In the genomic region with DNA sequence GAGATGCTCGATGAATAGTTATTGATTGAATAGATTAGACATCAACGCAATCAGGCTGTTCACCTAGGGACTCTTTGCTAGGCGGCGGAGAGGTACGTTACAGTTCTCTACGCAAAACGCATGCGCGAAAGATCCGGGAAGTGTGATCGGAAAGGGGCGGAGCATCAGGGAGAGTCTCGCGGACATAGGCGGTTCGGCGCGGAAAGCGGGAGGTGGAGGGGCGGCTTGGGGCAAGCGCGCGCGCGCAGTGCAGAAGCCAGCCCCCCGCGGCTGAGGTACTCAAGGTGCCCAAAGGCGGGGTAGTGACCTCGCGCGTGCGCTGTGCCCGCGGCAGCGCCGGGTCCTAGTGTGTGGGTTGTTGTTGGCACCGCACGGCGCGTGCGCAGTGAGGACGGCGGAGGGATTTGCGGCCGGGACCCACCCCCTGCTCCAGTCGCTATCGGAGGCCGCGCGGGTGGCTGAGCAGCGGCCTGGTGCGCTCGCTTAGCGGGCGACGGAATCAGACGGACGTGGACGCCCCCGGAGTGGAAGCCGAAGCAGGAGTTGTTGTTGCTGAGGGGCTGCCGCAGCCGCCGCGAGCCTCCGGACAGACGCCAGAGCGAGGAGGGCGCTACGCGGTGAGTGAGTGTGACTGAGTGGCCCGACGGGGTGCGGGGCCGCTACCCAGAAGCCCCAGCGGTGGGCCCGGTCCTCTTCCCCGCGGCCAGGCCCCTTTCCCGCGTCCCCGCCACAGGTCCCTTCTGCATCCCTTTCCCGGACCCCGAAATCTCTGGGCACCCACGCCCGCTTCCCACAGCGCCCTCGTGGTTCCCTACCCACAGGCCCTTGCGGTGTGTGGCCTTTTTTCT, we compare ENCODE assay signal across 1 cellular context.
TF ChIP-seq lines count a peak whose summit lies in the region.

A gene with protein sequence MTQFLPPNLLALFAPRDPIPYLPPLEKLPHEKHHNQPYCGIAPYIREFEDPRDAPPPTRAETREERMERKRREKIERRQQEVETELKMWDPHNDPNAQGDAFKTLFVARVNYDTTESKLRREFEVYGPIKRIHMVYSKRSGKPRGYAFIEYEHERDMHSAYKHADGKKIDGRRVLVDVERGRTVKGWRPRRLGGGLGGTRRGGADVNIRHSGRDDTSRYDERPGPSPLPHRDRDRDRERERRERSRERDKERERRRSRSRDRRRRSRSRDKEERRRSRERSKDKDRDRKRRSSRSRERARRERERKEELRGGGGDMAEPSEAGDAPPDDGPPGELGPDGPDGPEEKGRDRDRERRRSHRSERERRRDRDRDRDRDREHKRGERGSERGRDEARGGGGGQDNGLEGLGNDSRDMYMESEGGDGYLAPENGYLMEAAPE (plus strand): TSS at position 432 of the 848 bp plus-strand sequence. CDS start 964 bp downstream, outside the sequence.

TF ChIP-seq in HepG2, 621 proteins besides CTCF, POLR2A, EP300 and RAD21 (continued from another document and continues in another):
- TF ChIP-seq, protein P1, sequence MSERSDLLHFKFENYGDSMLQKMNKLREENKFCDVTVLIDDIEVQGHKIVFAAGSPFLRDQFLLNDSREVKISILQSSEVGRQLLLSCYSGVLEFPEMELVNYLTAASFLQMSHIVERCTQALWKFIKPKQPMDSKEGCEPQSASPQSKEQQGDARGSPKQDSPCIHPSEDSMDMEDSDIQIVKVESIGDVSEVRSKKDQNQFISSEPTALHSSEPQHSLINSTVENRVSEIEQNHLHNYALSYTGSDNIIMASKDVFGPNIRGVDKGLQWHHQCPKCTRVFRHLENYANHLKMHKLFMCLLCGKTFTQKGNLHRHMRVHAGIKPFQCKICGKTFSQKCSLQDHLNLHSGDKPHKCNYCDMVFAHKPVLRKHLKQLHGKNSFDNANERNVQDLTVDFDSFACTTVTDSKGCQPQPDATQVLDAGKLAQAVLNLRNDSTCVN (CRISPR knock-in tag; IDR thresholded peaks at IDR 0.05; ENCODE audit: borderline replicate concordance): peak; percentile 55
- no peak; the same call in 1 of the 2 replicates for TF ChIP-seq ZNF256 (CRISPR knock-in tag; conservative IDR thresholded peaks at IDR 0.05)
- TF ChIP-seq IKZF4 (CRISPR knock-in tag; IDR thresholded peaks at IDR 0.05; ENCODE audit: borderline replicate concordance, low read depth, not compliant biosample characterization): peak; percentile 30
- peak; percentile 33; the same call in 1 of the 2 replicates for TF ChIP-seq TEAD2 (CRISPR knock-in tag; IDR thresholded peaks at IDR 0.05)
- TF ChIP-seq BCL6 (CRISPR knock-in tag; IDR thresholded peaks at IDR 0.05): no peak; the same call in 1 of the 2 replicates
- no peak for TF ChIP-seq ZBTB40 (IDR thresholded peaks at IDR 0.05)
- TF ChIP-seq ZBTB40 (CRISPR knock-in tag; IDR thresholded peaks at IDR 0.05): peak; percentile 82
- peak; percentile 25; the same call in 1 of the 2 replicates for TF ChIP-seq NFYC (CRISPR knock-in tag; IDR thresholded peaks at IDR 0.05)
- peak; percentile 86; the same call in 1 of the 2 replicates for TF ChIP-seq ZNF615 (CRISPR knock-in tag; IDR thresholded peaks at IDR 0.05; ENCODE audit: borderline replicate concordance)
- TF ChIP-seq ELF3 (CRISPR knock-in tag; IDR thresholded peaks at IDR 0.05): peak; percentile 43; the same call in 1 of the 2 replicates
- TF ChIP-seq ARID5B (CRISPR knock-in tag; IDR thresholded peaks at IDR 0.05): peak; percentile 55; the same call in 1 of the 2 replicates
- 0 out of 2 replicates have a peak, but pooled peaks have one; percentile 12 for TF ChIP-seq EED (CRISPR knock-in tag; IDR thresholded peaks at IDR 0.05)
- 0 out of 2 replicates have a peak, but pooled peaks have one; percentile 43 for TF ChIP-seq SSRP1 (CRISPR knock-in tag; IDR thresholded peaks at IDR 0.05)
- TF ChIP-seq ZNF10 (CRISPR knock-in tag; IDR thresholded peaks at IDR 0.05; ENCODE audit: borderline replicate concordance, low read depth): no peak
- TF ChIP-seq ZNF414 (CRISPR knock-in tag; IDR thresholded peaks at IDR 0.05): peak; percentile 83
- TF ChIP-seq ZBTB10 (CRISPR knock-in tag; IDR thresholded peaks at IDR 0.05; ENCODE audit: borderline replicate concordance): no peak
- TF ChIP-seq ZBTB20 (CRISPR knock-in tag; IDR thresholded peaks at IDR 0.05; ENCODE audit: borderline replicate concordance, low read depth): peak; percentile 71; the same call in 1 of the 2 replicates
- TF ChIP-seq ZBTB14 (CRISPR knock-in tag; IDR thresholded peaks at IDR 0.05): no peak
- TF ChIP-seq, protein P2, sequence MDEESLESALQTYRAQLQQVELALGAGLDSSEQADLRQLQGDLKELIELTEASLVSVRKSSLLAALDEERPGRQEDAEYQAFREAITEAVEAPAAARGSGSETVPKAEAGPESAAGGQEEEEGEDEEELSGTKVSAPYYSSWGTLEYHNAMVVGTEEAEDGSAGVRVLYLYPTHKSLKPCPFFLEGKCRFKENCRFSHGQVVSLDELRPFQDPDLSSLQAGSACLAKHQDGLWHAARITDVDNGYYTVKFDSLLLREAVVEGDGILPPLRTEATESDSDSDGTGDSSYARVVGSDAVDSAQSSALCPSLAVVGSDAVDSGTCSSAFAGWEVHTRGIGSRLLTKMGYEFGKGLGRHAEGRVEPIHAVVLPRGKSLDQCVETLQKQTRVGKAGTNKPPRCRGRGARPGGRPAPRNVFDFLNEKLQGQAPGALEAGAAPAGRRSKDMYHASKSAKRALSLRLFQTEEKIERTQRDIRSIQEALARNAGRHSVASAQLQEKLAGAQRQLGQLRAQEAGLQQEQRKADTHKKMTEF (CRISPR knock-in tag; IDR thresholded peaks at IDR 0.05): peak; percentile 91
- peak; percentile 86; the same call in 1 of the 2 replicates for TF ChIP-seq ZSCAN9 (CRISPR knock-in tag; IDR thresholded peaks at IDR 0.05; ENCODE audit: borderline replicate concordance)
- TF ChIP-seq, protein P3, sequence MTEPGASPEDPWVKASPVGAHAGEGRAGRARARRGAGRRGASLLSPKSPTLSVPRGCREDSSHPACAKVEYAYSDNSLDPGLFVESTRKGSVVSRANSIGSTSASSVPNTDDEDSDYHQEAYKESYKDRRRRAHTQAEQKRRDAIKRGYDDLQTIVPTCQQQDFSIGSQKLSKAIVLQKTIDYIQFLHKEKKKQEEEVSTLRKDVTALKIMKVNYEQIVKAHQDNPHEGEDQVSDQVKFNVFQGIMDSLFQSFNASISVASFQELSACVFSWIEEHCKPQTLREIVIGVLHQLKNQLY (CRISPR knock-in tag; IDR thresholded peaks at IDR 0.05): no peak
- no peak for TF ChIP-seq CBX2 (IDR thresholded peaks at IDR 0.05; ENCODE audit: low read depth, low read length)
- no peak for TF ChIP-seq CBX2 (CRISPR knock-in tag; IDR thresholded peaks at IDR 0.05; ENCODE audit: low read depth)
- TF ChIP-seq ZNF557 (CRISPR knock-in tag; IDR thresholded peaks at IDR 0.05): no peak
